6 cellular contexts compared by ENCODE assay signal in genomic region chr5:139601948-139602347, GRCh38. TPM values are rescaled to one million over a fixed set of nuclear protein-coding genes. Genes with fewer than 3 reads are reported as not detected.
DNase-seq lines count a peak whose midpoint lies in the region; ATAC-seq and TF ChIP-seq lines count a peak whose summit lies in the region.
"Not testable (repeated sequence)": the region's sequence is repeated elsewhere in the genome, so short reads cannot be mapped to it uniquely, and the experiment has no call there.

No MANE protein-coding gene starts in this region.

- peaks cover 45 to 51% of the 10 kb centered on the region in 2 experiments for H3K36me3 ChIP-seq in HEK293 (ENCODE audit: control insufficient read depth in 2 of 2, insufficient read depth in 1 of 2, low read length in 2 of 2)
- H3K36me3 ChIP-seq in gastrocnemius medialis = peaks cover 0 to 26% of the 10 kb centered on the region in 2 donors

- not testable (repeated sequence) for H3K27me3 ChIP-seq in gastrocnemius medialis

- not testable (repeated sequence) for TF ChIP-seq CTCF in HEK293 (tag by site-specific recombination; IDR thresholded peaks at IDR 0.05); RWPE1 (conservative IDR thresholded peaks at IDR 0.05; ENCODE audit: low read depth); gastrocnemius medialis (IDR thresholded peaks at IDR 0.05 in 4 of 5, conservative IDR thresholded peaks at IDR 0.05 in 1 of 5)

- ATAC-seq in gastrocnemius medialis = peak; percentile 48 to 71
- ATAC-seq in stimulated activated effector memory CD8-positive, alpha-beta T cell treated with anti-CD3 and anti-CD28 coated beads, Interleukin-12 subunit alpha, Interleukin-12 subunit beta, amount 100 ng/mL, for 72 hours = not testable (repeated sequence)

- H3K4me1 ChIP-seq in HEK293 (ENCODE audit: control insufficient read depth, insufficient read depth, low read length) = not testable (repeated sequence)
- peaks cover 18 to 25% of the 10 kb centered on the region in 2 donors for H3K4me1 ChIP-seq in gastrocnemius medialis

- peaks cover 14% of the 10 kb centered on the region for H3K4me1 Mint-ChIP-seq in stimulated activated effector memory CD8-positive, alpha-beta T cell treated with anti-CD3 and anti-CD28 coated beads, Interleukin-12 subunit alpha, Interleukin-12 subunit beta, amount 100 ng/mL, for 72 hours

- CTCF ChIA-PET in HEK293 (lab: Yijun Ruan, JAX) = not testable (repeated sequence)
- CTCF ChIA-PET in RWPE1 (lab: Yijun Ruan, JAX) = interaction anchor here (0.6 to 1.1 kb wide), 4 partner anchors 10 to 1514 kb away, joined by 3 to 7 read pairs (median 4); no protein-coding TSS in a partner anchor

- POLR2A ChIA-PET in HEK293 (lab: Yijun Ruan, JAX); RWPE1 (lab: Yijun Ruan, JAX; ENCODE audit: low non-redundant PET): not testable (repeated sequence)

- H3K27ac ChIP-seq in HEK293 (ENCODE audit: extremely low read depth, low read depth, low read length) = not testable (repeated sequence)
- H3K27ac ChIP-seq in RWPE1 (peak overlapping the region; percentile 30), epithelial cell of prostate (peak overlapping the region; percentile 81), gastrocnemius medialis (peak overlapping the region; percentile 81 to 89 (median 87))

- H3K9me3 Mint-ChIP-seq in stimulated activated effector memory CD8-positive, alpha-beta T cell treated with anti-CD3 and anti-CD28 coated beads, Interleukin-12 subunit alpha, Interleukin-12 subunit beta, amount 100 ng/mL, for 72 hours = not testable (repeated sequence)

- not testable (repeated sequence) for H3K4me3 ChIP-seq in HEK293 (ENCODE audit: low read depth, low read length); gastrocnemius medialis

- H3K4me3 Mint-ChIP-seq in stimulated activated effector memory CD8-positive, alpha-beta T cell treated with anti-CD3 and anti-CD28 coated beads, Interleukin-12 subunit alpha, Interleukin-12 subunit beta, amount 100 ng/mL, for 72 hours = not testable (repeated sequence)

- peaks cover 74% of the 10 kb centered on the region for H3K36me3 Mint-ChIP-seq in stimulated activated effector memory CD8-positive, alpha-beta T cell treated with anti-CD3 and anti-CD28 coated beads, Interleukin-12 subunit alpha, Interleukin-12 subunit beta, amount 100 ng/mL, for 72 hours

- not testable (repeated sequence) for DNase-seq in RWPE1 (ENCODE audit: low spot score); epithelial cell of prostate (ENCODE audit: low read depth, low spot score); stimulated activated effector memory CD8-positive, alpha-beta T cell treated with anti-CD3 and anti-CD28 coated beads, Interleukin-12 subunit alpha, Interleukin-12 subunit beta, amount 100 ng/mL, for 72 hours (ENCODE audit: low spot score in 2 of 2)
- DNase-seq in mesenteric fat pad (ENCODE audit: low spot score) = peak; percentile 18
- DNase-seq in gastrocnemius medialis = peak; percentile 49 to 90

- not testable (repeated sequence) for H3K9me3 ChIP-seq in HEK293 (ENCODE audit: control insufficient read depth, insufficient read depth, low read depth, low read length); gastrocnemius medialis

- not testable (repeated sequence) for TF ChIP-seq POLR2A in gastrocnemius medialis (IDR thresholded peaks at IDR 0.05)

- in situ Hi-C loops in gastrocnemius medialis (cut with MboI; ENCODE audit: low sequenced_read_pairs in 4 of 4) = not testable (repeated sequence)

- intact Hi-C loops in gastrocnemius medialis (cut with DNase I; ENCODE audit: low total_unique reads) = loop anchor here (2.0 kb wide), 1 partner anchor 41 kb away; the partner anchor contains the start of gene UBE2D2

- H3K27ac Mint-ChIP-seq in stimulated activated effector memory CD8-positive, alpha-beta T cell treated with anti-CD3 and anti-CD28 coated beads, Interleukin-12 subunit alpha, Interleukin-12 subunit beta, amount 100 ng/mL, for 72 hours = peak overlapping the region; percentile 63

TF ChIP-seq in HEK293, 187 proteins besides CTCF, POLR2A, EP300 and RAD21:
- TF ChIP-seq ZNF362 (tag by site-specific recombination; IDR thresholded peaks at IDR 0.05) = 0 out of 2 replicates have a peak, but pooled peaks have one; percentile 20

RNA-seq across cellular contexts. Expression of gene UBE2D2, which starts 40.8 kb away (rescaled TPM):
- total RNA-seq in mesenteric fat pad (111 TPM), gastrocnemius medialis (100 to 1,000 TPM in 3 of 4 donors, 10 to 100 TPM in 1; 98.5 to 199 (median 131) TPM)

RNA-seq across cellular contexts. Expression of gene CXXC5, which starts 46.2 kb away (rescaled TPM):
- total RNA-seq in mesenteric fat pad = 33.0 TPM
- 10 to 100 TPM; 38.5 to 83.8 (median 60.9) TPM for total RNA-seq in gastrocnemius medialis
